ENCODE assay signal across 1 cellular context in the genomic region with DNA sequence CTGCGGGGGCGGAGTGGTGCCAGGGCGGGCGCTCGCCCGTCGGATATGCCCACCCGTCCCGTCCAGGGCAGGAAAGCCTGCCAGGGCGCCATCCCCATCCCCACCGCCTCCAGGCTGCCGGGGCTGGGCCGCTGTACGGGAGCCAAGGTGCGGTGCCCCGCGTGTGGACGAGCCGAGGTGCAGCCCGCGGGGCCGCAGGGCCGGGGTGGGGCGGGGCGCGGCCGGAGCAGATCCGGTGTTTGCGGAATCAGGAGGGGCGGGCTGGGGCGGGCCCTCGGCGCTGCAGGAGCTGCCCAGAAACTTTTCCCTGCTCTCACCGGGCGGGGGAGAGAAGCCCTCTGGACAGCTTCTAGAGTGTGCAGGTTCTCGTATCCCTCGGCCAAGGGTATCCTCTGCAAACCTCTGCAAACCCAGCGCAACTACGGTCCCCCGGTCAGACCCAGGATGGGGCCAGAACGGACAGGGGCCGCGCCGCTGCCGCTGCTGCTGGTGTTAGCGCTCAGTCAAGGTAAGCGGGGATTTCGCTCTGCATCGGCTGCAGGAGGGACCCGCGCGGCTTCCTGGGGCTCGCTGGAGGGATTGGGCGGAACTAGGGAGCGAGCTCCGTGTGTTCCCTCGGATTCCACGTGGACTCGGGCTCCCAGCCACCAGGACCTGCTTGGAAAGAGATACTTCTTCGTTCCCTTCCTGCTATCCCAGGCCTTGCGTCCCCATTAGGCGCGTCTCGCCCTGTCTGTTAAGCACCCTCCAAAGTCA.
TF ChIP-seq lines count a peak whose summit lies in the region.

A gene (plus strand): TSS at position 328 of the 756 bp plus-strand sequence. CDS start 117 bp downstream, at position 445.

TF ChIP-seq in neural cell, 6 proteins besides CTCF, POLR2A, EP300 and RAD21:
- TF ChIP-seq, protein P1, sequence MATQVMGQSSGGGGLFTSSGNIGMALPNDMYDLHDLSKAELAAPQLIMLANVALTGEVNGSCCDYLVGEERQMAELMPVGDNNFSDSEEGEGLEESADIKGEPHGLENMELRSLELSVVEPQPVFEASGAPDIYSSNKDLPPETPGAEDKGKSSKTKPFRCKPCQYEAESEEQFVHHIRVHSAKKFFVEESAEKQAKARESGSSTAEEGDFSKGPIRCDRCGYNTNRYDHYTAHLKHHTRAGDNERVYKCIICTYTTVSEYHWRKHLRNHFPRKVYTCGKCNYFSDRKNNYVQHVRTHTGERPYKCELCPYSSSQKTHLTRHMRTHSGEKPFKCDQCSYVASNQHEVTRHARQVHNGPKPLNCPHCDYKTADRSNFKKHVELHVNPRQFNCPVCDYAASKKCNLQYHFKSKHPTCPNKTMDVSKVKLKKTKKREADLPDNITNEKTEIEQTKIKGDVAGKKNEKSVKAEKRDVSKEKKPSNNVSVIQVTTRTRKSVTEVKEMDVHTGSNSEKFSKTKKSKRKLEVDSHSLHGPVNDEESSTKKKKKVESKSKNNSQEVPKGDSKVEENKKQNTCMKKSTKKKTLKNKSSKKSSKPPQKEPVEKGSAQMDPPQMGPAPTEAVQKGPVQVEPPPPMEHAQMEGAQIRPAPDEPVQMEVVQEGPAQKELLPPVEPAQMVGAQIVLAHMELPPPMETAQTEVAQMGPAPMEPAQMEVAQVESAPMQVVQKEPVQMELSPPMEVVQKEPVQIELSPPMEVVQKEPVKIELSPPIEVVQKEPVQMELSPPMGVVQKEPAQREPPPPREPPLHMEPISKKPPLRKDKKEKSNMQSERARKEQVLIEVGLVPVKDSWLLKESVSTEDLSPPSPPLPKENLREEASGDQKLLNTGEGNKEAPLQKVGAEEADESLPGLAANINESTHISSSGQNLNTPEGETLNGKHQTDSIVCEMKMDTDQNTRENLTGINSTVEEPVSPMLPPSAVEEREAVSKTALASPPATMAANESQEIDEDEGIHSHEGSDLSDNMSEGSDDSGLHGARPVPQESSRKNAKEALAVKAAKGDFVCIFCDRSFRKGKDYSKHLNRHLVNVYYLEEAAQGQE (IDR thresholded peaks at IDR 0.05; ENCODE audit: borderline replicate concordance): no peak
- peak; percentile 58 for TF ChIP-seq MXI1 (conservative IDR thresholded peaks at IDR 0.05; ENCODE audit: poor library complexity, severe bottlenecking)
